14 cellular contexts compared by ENCODE assay signal in genomic region chr18:6401687-6402086, GRCh38. TPM values are rescaled to one million over a fixed set of nuclear protein-coding genes. Genes with fewer than 3 reads are reported as not detected.
DNase-seq lines count a peak whose midpoint lies in the region; ATAC-seq and TF ChIP-seq lines count a peak whose summit lies in the region.
"Had no signal": no experiment of that assay in that cellular context is flagged by ENCODE, and none has a peak within 500 bp of the region (broad histone marks: within the 10 kb centered on the region; RNA-seq: fewer than 3 reads in every experiment).

No MANE protein-coding gene starts in this region.

- H3K4me1 ChIP-seq in upper lobe of right lung, result no peaks in the 10 kb centered on the region

- H3K36me3 ChIP-seq in upper lobe of right lung, result no peaks in the 10 kb centered on the region
- H3K36me3 ChIP-seq: stomach had no signal

- no peaks in the 10 kb centered on the region for H3K27me3 ChIP-seq in upper lobe of right lung
- H3K27me3 ChIP-seq: stomach had no signal

- DNase-seq in left ventricle myocardium superior (peak; percentile 34), Right ventricle myocardium inferior (ENCODE audit: missing footprints) (no peak), NCI-H69 (lab: John Stamatoyannopoulos, UW) (peak; percentile 70), epithelial cell of proximal tubule (ENCODE audit: low read depth) (no peak), upper lobe of right lung (no peak), GM03348 (ENCODE audit: low spot score) (no peak)
- DNase-seq: activated CD4-positive, alpha-beta T cell treated with anti-CD3 and anti-CD28 coated beads, Interleukin-2, amount 50 U/mL, for 4 hours; activated gamma-delta T cell treated with Interleukin-2 at 50 U/mL for 16 hours; GDM1; midbrain; NCI-H1417 treated with DMSO at 0.1 percent for 48 hours; stomach had no signal

- H3K4me3 ChIP-seq in epithelial cell of proximal tubule (ENCODE audit: low read depth, low read length) (no peak overlapping the region), upper lobe of right lung (no peak overlapping the region)
- H3K4me3 ChIP-seq: stomach had no signal

- ATAC-seq in left ventricle myocardium superior (peak; percentile 53), Right ventricle myocardium inferior (no peak), upper lobe of right lung (peak; percentile 50), GM21515 (IDR thresholded peaks at IDR 0.05; ENCODE audit: unreplicated experiment) (no peak), HG02870 (IDR thresholded peaks at IDR 0.05; ENCODE audit: unreplicated experiment) (no peak)

- no peaks in the 10 kb centered on the region for H3K9me3 ChIP-seq in upper lobe of right lung
- H3K9me3 ChIP-seq: stomach had no signal

- TF ChIP-seq CTCF in epithelial cell of proximal tubule (conservative IDR thresholded peaks at IDR 0.05; ENCODE audit: low read depth, low read length) (peak; percentile 55), upper lobe of right lung (IDR thresholded peaks at IDR 0.05) (no peak)

- intact Hi-C loops in left ventricle myocardium superior (cut with micrococcal nuclease), result no loop called here
- intact Hi-C loops in Right ventricle myocardium inferior (cut with DNase I), result loop anchor here (5.0 kb wide), 1 partner anchor 524 kb away; no protein-coding TSS in a partner anchor
- intact Hi-C loops in upper lobe of right lung (cut with DNase I), result no loop called here

- no peak overlapping the region for H3K27ac ChIP-seq in upper lobe of right lung
- H3K27ac ChIP-seq: stomach had no signal

RNA-seq across cellular contexts. Expression of gene L3MBTL4, which starts 13.0 kb away (rescaled TPM):
- total RNA-seq in left ventricle myocardium superior (0.89 TPM), Right ventricle myocardium inferior (1.1 TPM), epithelial cell of proximal tubule (0.65 and 4.0 TPM in 2 replicates), upper lobe of right lung (16.2 TPM)

Comparison
In these comparisons a context has a peak if more than half of its experiments do, and no peak if none do; other contexts are left out.
1. ATAC-seq: peak in left ventricle myocardium superior (single experiment) and upper lobe of right lung (single experiment); none in Right ventricle myocardium inferior (single experiment), GM21515 (single experiment) and HG02870 (single experiment).
2. DNase-seq: peak in left ventricle myocardium superior (single experiment) and NCI-H69 (single experiment); none in Right ventricle myocardium inferior (single experiment), epithelial cell of proximal tubule (single experiment), upper lobe of right lung (single experiment) and GM03348 (single experiment).